In the genomic region with DNA sequence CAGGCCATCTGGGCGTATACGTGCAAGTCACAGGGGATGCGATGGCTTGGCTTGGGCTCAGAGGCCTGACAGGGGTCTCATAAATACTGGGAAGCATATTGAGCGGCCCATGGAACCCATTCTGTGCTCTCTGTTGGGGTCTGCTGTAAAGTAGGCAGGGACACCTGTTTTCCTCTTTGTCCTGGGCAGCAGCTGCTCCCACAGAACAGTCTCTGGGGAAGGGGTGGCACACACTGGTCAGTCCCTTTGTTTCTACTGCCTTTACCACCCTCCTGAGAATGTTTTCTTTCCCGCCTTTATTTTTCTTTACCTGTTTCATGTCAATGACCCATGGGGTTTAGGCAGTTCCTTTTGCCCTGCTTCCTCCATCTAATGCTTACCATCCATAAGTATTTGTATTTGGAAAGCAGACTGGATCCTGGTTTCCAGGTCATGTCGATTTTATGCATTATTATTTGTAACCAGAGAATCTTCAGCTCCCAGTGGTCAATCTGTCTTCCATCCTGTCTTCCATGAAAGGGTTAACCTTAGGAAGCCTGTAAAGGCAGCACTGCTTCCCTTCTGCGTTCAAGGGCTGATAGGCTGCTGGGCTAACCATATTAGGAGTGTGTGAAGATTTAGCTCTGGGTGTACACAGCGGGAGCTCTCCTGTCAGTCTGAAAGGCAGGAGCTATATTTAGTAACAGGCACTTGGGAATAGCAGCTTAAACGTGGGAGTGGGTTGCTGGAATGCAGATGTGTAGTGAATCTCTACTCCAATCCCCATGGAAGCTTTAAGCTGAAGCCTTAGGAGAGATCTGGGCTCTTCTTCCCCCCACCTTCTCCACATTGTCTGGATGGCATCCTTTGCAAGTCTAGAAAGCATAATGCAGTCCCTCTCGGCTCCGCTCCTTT, we compare ENCODE assay signal across 11 cellular contexts.
DNase-seq lines count a peak whose midpoint lies in the region; ATAC-seq and TF ChIP-seq lines count a peak whose summit lies in the region.
"Had no signal": no experiment of that assay in that cellular context is flagged by ENCODE, and none has a peak within 500 bp of the region (broad histone marks: within the 10 kb centered on the region; RNA-seq: fewer than 3 reads in every experiment).

No MANE protein-coding gene starts in this region.

- intact Hi-C loops in activated T-helper 2 cell treated with anti-CD3 and anti-CD28 coated beads, Interferon-gamma antibody, Interleukin-2, Interleukin-4, amounts not matched to agents 10 μg/mL and 5 μg/mL and 100 μg/mL, durations not matched to agents 14 hours and 24 hours and 36 hours (cut with micrococcal nuclease) = no loop called here

- H3K4me3 ChIP-seq in fibroblast of villous mesenchyme (ENCODE audit: low read depth, low read length) = no peak overlapping the region

- H3K36me3 Mint-ChIP-seq in osteocyte (ENCODE audit: unreplicated experiment) = no peaks in the 10 kb centered on the region
- H3K36me3 Mint-ChIP-seq in T-helper 17 cell (ENCODE audit: low read depth) = no peaks in the 10 kb centered on the region
- H3K36me3 Mint-ChIP-seq in activated T-helper 2 cell treated with anti-CD3 and anti-CD28 coated beads, Interferon-gamma antibody, Interleukin-2, Interleukin-4, amounts not matched to agents 10 μg/mL and 5 μg/mL and 100 μg/mL, durations not matched to agents 14 hours and 24 hours and 36 hours (ENCODE audit: low read depth) = no peaks in the 10 kb centered on the region
- H3K36me3 Mint-ChIP-seq: activated naive CD4-positive, alpha-beta T cell treated with anti-CD3 and anti-CD28 coated beads, Interleukin-2, amount 50 U/mL, for 24 hours had no signal

- H3K9me3 Mint-ChIP-seq in osteocyte (ENCODE audit: unreplicated experiment) = no peaks in the 10 kb centered on the region
- no peaks in the 10 kb centered on the region for H3K9me3 Mint-ChIP-seq in activated T-helper 2 cell treated with anti-CD3 and anti-CD28 coated beads, Interferon-gamma antibody, Interleukin-2, Interleukin-4, amounts not matched to agents 10 μg/mL and 5 μg/mL and 100 μg/mL, durations not matched to agents 14 hours and 24 hours and 36 hours
- H3K9me3 Mint-ChIP-seq: activated naive CD4-positive, alpha-beta T cell treated with anti-CD3 and anti-CD28 coated beads, Interleukin-2, amount 50 U/mL, for 24 hours had no signal

- H3K27me3 Mint-ChIP-seq in osteocyte (ENCODE audit: unreplicated experiment) (no peaks in the 10 kb centered on the region), T-helper 17 cell (no peaks in the 10 kb centered on the region)
- peaks cover 1% of the 10 kb centered on the region for H3K27me3 Mint-ChIP-seq in activated T-helper 2 cell treated with anti-CD3 and anti-CD28 coated beads, Interferon-gamma antibody, Interleukin-2, Interleukin-4, amounts not matched to agents 10 μg/mL and 5 μg/mL and 100 μg/mL, durations not matched to agents 14 hours and 24 hours and 36 hours (ENCODE audit: low read depth)
- H3K27me3 Mint-ChIP-seq: activated naive CD4-positive, alpha-beta T cell treated with anti-CD3 and anti-CD28 coated beads, Interleukin-2, amount 50 U/mL, for 24 hours had no signal

- H3K9me3 ChIP-seq in T-helper 17 cell (ENCODE audit: control insufficient read depth, low read length, poor library complexity, severe bottlenecking) = no peaks in the 10 kb centered on the region

- ATAC-seq in HG02798 (IDR thresholded peaks at IDR 0.05; ENCODE audit: poor library complexity, unreplicated experiment) = no peak
- no peak for ATAC-seq in GM21737 (IDR thresholded peaks at IDR 0.05; ENCODE audit: unreplicated experiment)
- no peak for ATAC-seq in T-helper 17 cell
- ATAC-seq: left lobe of liver had no signal

- TF ChIP-seq CTCF in fibroblast of villous mesenchyme (IDR thresholded peaks at IDR 0.05; ENCODE audit: insufficient read depth, low read depth, low read length) (no peak), osteocyte (IDR thresholded peaks at IDR 0.05) (no peak)

- H3K4me3 Mint-ChIP-seq in osteocyte (ENCODE audit: unreplicated experiment) (peak overlapping the region; percentile 12), T-helper 17 cell (no peak overlapping the region)
- H3K4me3 Mint-ChIP-seq in activated T-helper 2 cell treated with anti-CD3 and anti-CD28 coated beads, Interferon-gamma antibody, Interleukin-2, Interleukin-4, amounts not matched to agents 10 μg/mL and 5 μg/mL and 100 μg/mL, durations not matched to agents 14 hours and 24 hours and 36 hours (ENCODE audit: low read depth) = no peak overlapping the region
- H3K4me3 Mint-ChIP-seq: activated naive CD4-positive, alpha-beta T cell treated with anti-CD3 and anti-CD28 coated beads, Interleukin-2, amount 50 U/mL, for 24 hours had no signal

- H3K27ac Mint-ChIP-seq in osteocyte (ENCODE audit: unreplicated experiment) (peak overlapping the region; percentile 21), T-helper 17 cell (no peak overlapping the region)
- H3K27ac Mint-ChIP-seq in activated T-helper 2 cell treated with anti-CD3 and anti-CD28 coated beads, Interferon-gamma antibody, Interleukin-2, Interleukin-4, amounts not matched to agents 10 μg/mL and 5 μg/mL and 100 μg/mL, durations not matched to agents 14 hours and 24 hours and 36 hours = no peak overlapping the region
- H3K27ac Mint-ChIP-seq: activated naive CD4-positive, alpha-beta T cell treated with anti-CD3 and anti-CD28 coated beads, Interleukin-2, amount 50 U/mL, for 24 hours had no signal

- DNase-seq in EH (ENCODE audit: low read depth) (peak; percentile 88), NCI-H510A treated with DMSO at 0.1 percent for 48 hours (lab: John Stamatoyannopoulos, UW) (peak; percentile 93), fibroblast of villous mesenchyme (ENCODE audit: low read depth) (peak; percentile 59), osteocyte (ENCODE audit: extremely low spot score, unreplicated experiment) (no peak), T-helper 17 cell (no peak)
- no peak for DNase-seq in activated T-helper 2 cell treated with anti-CD3 and anti-CD28 coated beads, Interferon-gamma antibody, Interleukin-2, Interleukin-4, amounts not matched to agents 10 μg/mL and 5 μg/mL and 100 μg/mL, durations not matched to agents 14 hours and 24 hours and 36 hours (ENCODE audit: low spot score)
- DNase-seq: RPMI8226 had no signal

- H3K4me1 Mint-ChIP-seq in osteocyte (ENCODE audit: unreplicated experiment) (peaks cover 28% of the 10 kb centered on the region), T-helper 17 cell (peaks cover 2% of the 10 kb centered on the region)
- no peaks in the 10 kb centered on the region for H3K4me1 Mint-ChIP-seq in activated T-helper 2 cell treated with anti-CD3 and anti-CD28 coated beads, Interferon-gamma antibody, Interleukin-2, Interleukin-4, amounts not matched to agents 10 μg/mL and 5 μg/mL and 100 μg/mL, durations not matched to agents 14 hours and 24 hours and 36 hours (ENCODE audit: low read depth)

Comparison
In these comparisons a context has a peak if more than half of its experiments do, and no peak if none do; other contexts are left out.
1. DNase-seq: peak in EH (single experiment), NCI-H510A treated with DMSO at 0.1 percent for 48 hours (single experiment) and fibroblast of villous mesenchyme (single experiment); none in osteocyte (single experiment), T-helper 17 cell (0 of 3) and activated T-helper 2 cell treated with anti-CD3 and anti-CD28 coated beads, Interferon-gamma antibody, Interleukin-2, Interleukin-4, amounts not matched to agents 10 μg/mL and 5 μg/mL and 100 μg/mL, durations not matched to agents 14 hours and 24 hours and 36 hours (single experiment).